Comparison of ENCODE assay signal across 9 cellular contexts in the genomic region with DNA sequence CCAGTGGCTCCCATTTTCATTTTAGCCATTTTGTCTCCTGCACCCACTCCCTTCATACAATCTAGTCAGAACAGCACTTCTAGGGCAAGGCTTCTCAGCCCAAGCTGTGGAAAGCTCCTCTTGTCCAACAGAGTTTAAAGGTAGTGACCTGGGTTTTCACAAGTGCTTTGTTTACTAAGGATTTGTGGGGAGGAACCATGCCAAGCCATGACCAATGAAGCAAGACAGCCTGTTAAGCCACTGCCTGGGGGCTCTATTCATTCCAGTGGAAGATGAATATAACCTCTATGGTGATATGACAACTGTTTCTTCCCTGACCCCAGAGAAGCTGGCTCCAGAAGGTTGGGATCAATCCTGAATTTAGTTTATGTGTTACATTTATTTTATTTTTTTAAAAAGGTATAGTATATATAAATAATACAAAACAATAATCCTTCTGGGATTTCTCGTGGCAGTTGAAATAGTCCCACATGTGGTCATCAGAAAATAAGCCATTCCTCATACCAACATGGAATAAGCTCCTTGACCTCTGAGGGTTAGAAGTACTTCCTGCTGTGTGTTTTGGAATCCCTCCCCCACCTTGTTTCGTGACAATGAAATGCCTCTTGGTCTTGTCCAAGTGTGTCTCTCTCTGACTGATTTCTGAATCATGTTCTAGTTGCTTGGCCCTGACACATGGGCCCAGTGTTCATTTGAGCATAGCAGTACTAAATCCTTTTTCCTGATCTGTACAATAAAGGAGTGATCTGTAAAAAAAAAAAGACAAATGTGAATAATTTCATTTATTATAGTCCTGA. TPM values are rescaled to one million over a fixed set of nuclear protein-coding genes. Genes with fewer than 3 reads are reported as not detected.
DNase-seq lines count a peak whose midpoint lies in the region; ATAC-seq lines count a peak whose summit lies in the region.
"Had no signal": no experiment of that assay in that cellular context is flagged by ENCODE, and none has a peak within 500 bp of the region (broad histone marks: within the 10 kb centered on the region; RNA-seq: fewer than 3 reads in every experiment).

No MANE protein-coding gene starts in this region.

- in situ Hi-C loops in ACHN (cut with HindIII; ENCODE audit: low pct_ligation_motif_present, low pct_unique_long_range_greater_than_20kb, low sequenced_read_pairs) = no loop called here

- intact Hi-C loops in Right ventricle myocardium superior (cut with DNase I) = no loop called here

- peak; percentile 88 for DNase-seq in ACHN
- DNase-seq in HK-2 (ENCODE audit: unreplicated experiment) = peak; percentile 42
- peak; percentile 25 for DNase-seq in amniotic stem cell (lab: John Stamatoyannopoulos, UW)
- DNase-seq in iPS-NIHi11 (ENCODE audit: low spot score) = peak; percentile 17
- DNase-seq in Right ventricle myocardium superior = no peak
- no peak for DNase-seq in NCI-H1930 (lab: John Stamatoyannopoulos, UW)
- DNase-seq in NCI-H1105 (lab: John Stamatoyannopoulos, UW) = no peak
- no peak for DNase-seq in Ammon's horn (ENCODE audit: low spot score)
- DNase-seq: mucosa of descending colon had no signal

- no peak for ATAC-seq in Right ventricle myocardium superior (ENCODE audit: poor library complexity)
- ATAC-seq: mucosa of descending colon had no signal

RNA-seq across cellular contexts. Expression of gene THUMPD3, which starts 13.3 kb away (rescaled TPM):
- total RNA-seq in Right ventricle myocardium superior = 52.9 TPM

RNA-seq across cellular contexts. Expression of gene SETD5, which starts 47.9 kb away (rescaled TPM):
- 49.7 TPM for total RNA-seq in Right ventricle myocardium superior

Comparison
In these comparisons a context has a peak if more than half of its experiments do, and no peak if none do; other contexts are left out.
1. DNase-seq: peak in ACHN (single experiment), HK-2 (single experiment), amniotic stem cell (single experiment) and iPS-NIHi11 (single experiment); none in Right ventricle myocardium superior (single experiment), NCI-H1930 (0 of 2), NCI-H1105 (single experiment) and Ammon's horn (single experiment).